In genomic region chr5:159456261-159456660, GRCh38 we compare ENCODE assay signal across 17 cellular contexts.
DNase-seq lines count a peak whose midpoint lies in the region; ATAC-seq and TF ChIP-seq lines count a peak whose summit lies in the region.
"Had no signal": no experiment of that assay in that cellular context is flagged by ENCODE, and none has a peak within 500 bp of the region (broad histone marks: within the 10 kb centered on the region; RNA-seq: fewer than 3 reads in every experiment).

No MANE protein-coding gene starts in this region.

- intact Hi-C loops in vagina (cut with DNase I) (loop anchor here (10.0 kb wide), 1 partner anchor 309 kb away; no protein-coding TSS in a partner anchor), heart right ventricle (cut with DNase I) (no loop called here), colonic mucosa (cut with DNase I) (no loop called here)

- H3K4me3 ChIP-seq in vagina (no peak overlapping the region), heart right ventricle (no peak overlapping the region), colonic mucosa (no peak overlapping the region)
- H3K4me3 ChIP-seq: psoas muscle, upper lobe of right lung had no signal

- H3K4me1 ChIP-seq in vagina (no peaks in the 10 kb centered on the region), heart right ventricle (peaks cover 0 to 21% (median 9%) of the 10 kb centered on the region in 9 donors), colonic mucosa (no peaks in the 10 kb centered on the region)
- H3K4me1 ChIP-seq: psoas muscle had no signal

- H3K27ac ChIP-seq in vagina = no peak overlapping the region
- no peak overlapping the region for H3K27ac ChIP-seq in heart right ventricle
- no peak overlapping the region for H3K27ac ChIP-seq in colonic mucosa
- H3K27ac ChIP-seq: psoas muscle, upper lobe of right lung had no signal

- peak overlapping the region; percentile 96 for H3K27ac Mint-ChIP-seq in activated naive CD4-positive, alpha-beta T cell treated with anti-CD3 and anti-CD28 coated beads, Interleukin-2, amount 50 U/mL, for 24 hours
- peak overlapping the region in 1 of 2 donors; percentile 0 for H3K27ac Mint-ChIP-seq in activated naive CD4-positive, alpha-beta T cell treated with anti-CD3 and anti-CD28 coated beads, Interleukin-2, amount 50 U/mL, for 72 hours
- H3K27ac Mint-ChIP-seq: activated CD4-positive, alpha-beta memory T cell treated with anti-CD3 and anti-CD28 coated beads, Interleukin-2, amount 10 ng/mL, durations not matched to agents 7 days and 5 days; activated naive CD8-positive, alpha-beta T cell treated with anti-CD3 and anti-CD28 coated beads, Interleukin-2, amount 10 ng/mL, durations not matched to agents 7 days and 5 days had no signal

- H3K4me3 Mint-ChIP-seq in activated naive CD4-positive, alpha-beta T cell treated with anti-CD3 and anti-CD28 coated beads, Interleukin-2, amount 50 U/mL, for 24 hours = peak overlapping the region; percentile 19
- H3K4me3 Mint-ChIP-seq: activated CD4-positive, alpha-beta memory T cell treated with anti-CD3 and anti-CD28 coated beads, Interleukin-2, amount 10 ng/mL, durations not matched to agents 7 days and 5 days; activated naive CD8-positive, alpha-beta T cell treated with anti-CD3 and anti-CD28 coated beads, Interleukin-2, amount 10 ng/mL, durations not matched to agents 7 days and 5 days had no signal

- H3K9ac ChIP-seq in colonic mucosa (ENCODE audit: low read depth in 2 of 2, low read length in 2 of 2) = no peak overlapping the region

- H3K4me1 Mint-ChIP-seq in activated naive CD4-positive, alpha-beta T cell treated with anti-CD3 and anti-CD28 coated beads, Interleukin-2, amount 50 U/mL, for 24 hours = peaks cover 54% of the 10 kb centered on the region

- no peaks in the 10 kb centered on the region for H3K9me3 Mint-ChIP-seq in activated naive CD4-positive, alpha-beta T cell treated with anti-CD3 and anti-CD28 coated beads, Interleukin-2, amount 50 U/mL, for 24 hours
- H3K9me3 Mint-ChIP-seq in activated naive CD4-positive, alpha-beta T cell treated with anti-CD3 and anti-CD28 coated beads, Interleukin-2, amount 50 U/mL, for 72 hours = no peaks in the 10 kb centered on the region
- H3K9me3 Mint-ChIP-seq: activated CD4-positive, alpha-beta memory T cell treated with anti-CD3 and anti-CD28 coated beads, Interleukin-2, amount 10 ng/mL, durations not matched to agents 7 days and 5 days had no signal

- H3K27me3 ChIP-seq in vagina (no peaks in the 10 kb centered on the region), heart right ventricle (peaks cover 0 to 6% (median 0%) of the 10 kb centered on the region in 7 donors), colonic mucosa (no peaks in the 10 kb centered on the region)
- H3K27me3 ChIP-seq: upper lobe of right lung had no signal

- whole genome bisulfite sequencing in heart right ventricle, 2 donors = 80 to 89% methylated on average over 2 of the region's 2 CpGs

- no peak for ATAC-seq in activated naive CD4-positive, alpha-beta T cell treated with anti-CD3 and anti-CD28 coated beads, Interleukin-2, amount 50 U/mL, for 72 hours
- ATAC-seq in HG02588 (IDR thresholded peaks at IDR 0.05; ENCODE audit: unreplicated experiment) = peak; percentile 3
- ATAC-seq in HG03432 (IDR thresholded peaks at IDR 0.05; ENCODE audit: unreplicated experiment) = peak; percentile 5
- ATAC-seq in heart right ventricle = no peak
- ATAC-seq: psoas muscle, upper lobe of right lung had no signal

- DNase-seq in activated naive CD4-positive, alpha-beta T cell treated with anti-CD3 and anti-CD28 coated beads, Interleukin-2, amount 50 U/mL, for 72 hours (ENCODE audit: low spot score in 2 of 2) = no peak
- DNase-seq in vagina (ENCODE audit: extremely low spot score in 2 of 2) (peak; percentile 6 to 67), DMS 273 treated with DMSO at 0.1 percent for 48 hours (lab: John Stamatoyannopoulos, UW) (no peak), heart right ventricle (no peak), colonic mucosa (no peak)
- DNase-seq: activated naive CD8-positive, alpha-beta T cell treated with anti-CD3 and anti-CD28 coated beads, Interleukin-2, amount 10 ng/mL, durations not matched to agents 7 days and 5 days; central memory CD4-positive, alpha-beta T cell; left cardiac atrium; NCI-H1105 treated with DMSO at 0.1 percent for 48 hours; NCI-H510A treated with DMSO at 0.1 percent for 48 hours; psoas muscle; T1000; upper lobe of right lung had no signal

- H3K36me3 Mint-ChIP-seq in activated naive CD4-positive, alpha-beta T cell treated with anti-CD3 and anti-CD28 coated beads, Interleukin-2, amount 50 U/mL, for 24 hours = no peaks in the 10 kb centered on the region
- no peaks in the 10 kb centered on the region for H3K36me3 Mint-ChIP-seq in activated naive CD4-positive, alpha-beta T cell treated with anti-CD3 and anti-CD28 coated beads, Interleukin-2, amount 50 U/mL, for 72 hours
- H3K36me3 Mint-ChIP-seq: activated naive CD8-positive, alpha-beta T cell treated with anti-CD3 and anti-CD28 coated beads, Interleukin-2, amount 10 ng/mL, durations not matched to agents 7 days and 5 days had no signal

- no peaks in the 10 kb centered on the region for H3K36me3 ChIP-seq in vagina
- H3K36me3 ChIP-seq in heart right ventricle = no peaks in the 10 kb centered on the region
- no peaks in the 10 kb centered on the region for H3K36me3 ChIP-seq in colonic mucosa
- H3K36me3 ChIP-seq: upper lobe of right lung had no signal

- H3K27me3 Mint-ChIP-seq in activated naive CD4-positive, alpha-beta T cell treated with anti-CD3 and anti-CD28 coated beads, Interleukin-2, amount 50 U/mL, for 24 hours = no peaks in the 10 kb centered on the region

- H3K9me3 ChIP-seq in vagina = no peaks in the 10 kb centered on the region
- H3K9me3 ChIP-seq in heart right ventricle = no peaks in the 10 kb centered on the region
- H3K9me3 ChIP-seq in colonic mucosa = no peaks in the 10 kb centered on the region
- H3K9me3 ChIP-seq: psoas muscle, upper lobe of right lung had no signal

- TF ChIP-seq CTCF in vagina (IDR thresholded peaks at IDR 0.05) (no peak), heart right ventricle (IDR thresholded peaks at IDR 0.05) (no peak), colonic mucosa (IDR thresholded peaks at IDR 0.05) (no peak)

- no peak for TF ChIP-seq POLR2A in vagina (IDR thresholded peaks at IDR 0.05)

Comparison
In these comparisons a context has a peak if more than half of its experiments do, and no peak if none do; other contexts are left out.
1. ATAC-seq: peak in HG02588 (single experiment) and HG03432 (single experiment); none in activated naive CD4-positive, alpha-beta T cell treated with anti-CD3 and anti-CD28 coated beads, Interleukin-2, amount 50 U/mL, for 72 hours (0 of 2) and heart right ventricle (0 of 8).
2. DNase-seq: peak in vagina (2 of 2); none in activated naive CD4-positive, alpha-beta T cell treated with anti-CD3 and anti-CD28 coated beads, Interleukin-2, amount 50 U/mL, for 72 hours (0 of 2), DMS 273 treated with DMSO at 0.1 percent for 48 hours (single experiment), heart right ventricle (0 of 2) and colonic mucosa (single experiment).